ENCODE assay signal across 20 cellular contexts in the genomic region with DNA sequence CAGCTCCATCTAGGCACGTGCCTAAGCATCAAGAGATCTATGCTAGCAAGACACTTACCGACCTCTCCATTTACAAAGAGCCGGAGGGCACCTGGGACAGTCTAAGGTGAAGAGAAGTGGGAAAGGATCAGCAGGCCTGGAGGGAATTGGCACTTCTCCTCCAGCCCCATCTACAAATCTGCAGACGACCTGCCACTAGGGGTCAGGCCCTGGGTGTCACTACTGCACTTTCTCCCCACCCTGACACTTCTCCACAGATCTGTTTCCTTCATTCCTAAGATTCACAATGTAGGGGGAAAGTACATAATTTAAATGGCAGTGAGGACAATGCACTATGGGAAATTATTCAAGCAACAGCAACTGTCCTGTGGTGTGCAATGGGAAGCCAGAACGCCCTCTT. TPM values are rescaled to one million over a fixed set of nuclear protein-coding genes. Genes with fewer than 3 reads are reported as not detected.
DNase-seq lines count a peak whose midpoint lies in the region; ATAC-seq, FAIRE-seq and TF ChIP-seq lines count a peak whose summit lies in the region.
"Had no signal": no experiment of that assay in that cellular context is flagged by ENCODE, and none has a peak within 500 bp of the region (broad histone marks: within the 10 kb centered on the region; RNA-seq: fewer than 3 reads in every experiment).

No MANE protein-coding gene starts in this region.

- 71% methylated on average over 5 of the region's 5 CpGs for WGBS in A549 (ENCODE audit: missing lambda C conversion rate)

- no peaks in the 10 kb centered on the region for H3K4me1 ChIP-seq in A549
- H3K4me1 ChIP-seq: upper lobe of right lung had no signal

- POLR2A ChIA-PET in A549 (lab: Yijun Ruan, JAX), result no interaction called here

- peaks cover 12% of the 10 kb centered on the region for H3K36me3 ChIP-seq in H7 (replicated peaks; ENCODE audit: control insufficient read depth, insufficient read depth, low read length)

- no peak for DNase-seq in A549 (ENCODE audit: low read depth in 1 of 2, low spot score in 1 of 2)
- peak; percentile 46 for DNase-seq in H7
- DNase-seq in NCI-H2196 treated with DMSO at 0.1 percent for 48 hours (lab: John Stamatoyannopoulos, UW; ENCODE audit: unreplicated experiment), result no peak
- DNase-seq in NCI-H446 (lab: John Stamatoyannopoulos, UW), result no peak
- DNase-seq in cerebellum (ENCODE audit: low spot score), result no peak
- DNase-seq: activated CD4-positive, alpha-beta T cell treated with anti-CD3 and anti-CD28 coated beads, Interleukin-2, amount 10 ng/mL, durations not matched to agents 7 days and 5 days; activated T-cell treated with anti-CD3 and anti-CD28 coated beads, Interleukin-2, amount 50 U/mL, for 48 hours; COR-L47; NCI-H1105; nephron progenitor cell; right cardiac atrium; stimulated activated CD4-positive, alpha-beta T cell treated with anti-CD3 and anti-CD28 coated beads, Interleukin-4, amount 100 ng/mL, for 4 hours; stimulated activated naive B cell treated with anti-CD40 and anti-IgM and Interleukin-4, amounts not matched to agents 10 μg/mL and 1 μg/mL and 100 μg/mL, for 72 hours; upper lobe of right lung had no signal

- H3K27ac ChIP-seq in A549 (no peak overlapping the region), VCaP (no peak overlapping the region)
- H3K27ac ChIP-seq: upper lobe of right lung had no signal

- no peak for FAIRE-seq in A549 (lab: Jason Lieb, UNC)
- FAIRE-seq: RCC 7860 had no signal

- CTCF ChIA-PET in A549 (lab: Yijun Ruan, JAX), result interaction anchor here (0.6 to 2.8 kb wide), 4 partner anchors 11 to 1422 kb away, joined by 3 to 13 read pairs (median 4); no protein-coding TSS in a partner anchor

- peak; percentile 26; the same call in 1 of the 3 replicates for TF ChIP-seq CTCF in A549 (IDR thresholded peaks at IDR 0.05)
- peak; percentile 3; the same call in 1 of the 2 replicates for TF ChIP-seq CTCF in VCaP (conservative IDR thresholded peaks at IDR 0.05)

- H3K4me3 ChIP-seq in A549 (no peak overlapping the region), H7 (ENCODE audit: insufficient read depth, low read depth, low read length) (no peak overlapping the region)
- H3K4me3 ChIP-seq: upper lobe of right lung had no signal

- H3K27me3 ChIP-seq in H7 (ENCODE audit: control insufficient read depth, insufficient read depth, low read length), result no peaks in the 10 kb centered on the region
- H3K27me3 ChIP-seq: upper lobe of right lung had no signal

- no peaks in the 10 kb centered on the region for H3K9me3 ChIP-seq in A549
- H3K9me3 ChIP-seq: upper lobe of right lung had no signal

- ATAC-seq in A549, result peak in 1 of 2 experiments; percentile 63; a peak in 3 of 6 replicates
- ATAC-seq: left lobe of liver; right cardiac atrium; stimulated activated naive B cell treated with anti-CD40 and anti-IgM and Interleukin-4, amounts not matched to agents 10 μg/mL and 1 μg/mL and 100 μg/mL, for 72 hours; upper lobe of right lung had no signal

- no peak overlapping the region for H3K4me2 ChIP-seq in A549

- TF ChIP-seq EP300 in A549 (IDR thresholded peaks at IDR 0.05), result no peak

- no peak for TF ChIP-seq RAD21 in A549 (conservative IDR thresholded peaks at IDR 0.05 in 1 of 2, IDR thresholded peaks at IDR 0.05 in 1 of 2)

- TF ChIP-seq POLR2A in A549 (IDR thresholded peaks at IDR 0.05; ENCODE audit: low read length), result no peak

TF ChIP-seq in A549, 52 proteins besides CTCF, POLR2A, EP300 and RAD21 (continues in another document):
- TF ChIP-seq EHF (CRISPR knock-in tag; IDR thresholded peaks at IDR 0.05), result no peak
- TF ChIP-seq JUNB (IDR thresholded peaks at IDR 0.05), result no peak
- TF ChIP-seq KDM5A (IDR thresholded peaks at IDR 0.05), result no peak
- TF ChIP-seq CHD2 (IDR thresholded peaks at IDR 0.05; ENCODE audit: low read length, partially characterized antibody), result no peak
- TF ChIP-seq, protein P1, sequence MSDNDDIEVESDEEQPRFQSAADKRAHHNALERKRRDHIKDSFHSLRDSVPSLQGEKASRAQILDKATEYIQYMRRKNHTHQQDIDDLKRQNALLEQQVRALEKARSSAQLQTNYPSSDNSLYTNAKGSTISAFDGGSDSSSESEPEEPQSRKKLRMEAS (IDR thresholded peaks at IDR 0.05), result no peak
- TF ChIP-seq HDAC2 (IDR thresholded peaks at IDR 0.05), result no peak
- no peak for TF ChIP-seq EHMT2 (IDR thresholded peaks at IDR 0.05; ENCODE audit: low read depth)
- TF ChIP-seq RFX5 (IDR thresholded peaks at IDR 0.05), result no peak
- no peak for TF ChIP-seq PHF8 (IDR thresholded peaks at IDR 0.05; ENCODE audit: borderline replicate concordance, low read depth)
- TF ChIP-seq, protein P2, sequence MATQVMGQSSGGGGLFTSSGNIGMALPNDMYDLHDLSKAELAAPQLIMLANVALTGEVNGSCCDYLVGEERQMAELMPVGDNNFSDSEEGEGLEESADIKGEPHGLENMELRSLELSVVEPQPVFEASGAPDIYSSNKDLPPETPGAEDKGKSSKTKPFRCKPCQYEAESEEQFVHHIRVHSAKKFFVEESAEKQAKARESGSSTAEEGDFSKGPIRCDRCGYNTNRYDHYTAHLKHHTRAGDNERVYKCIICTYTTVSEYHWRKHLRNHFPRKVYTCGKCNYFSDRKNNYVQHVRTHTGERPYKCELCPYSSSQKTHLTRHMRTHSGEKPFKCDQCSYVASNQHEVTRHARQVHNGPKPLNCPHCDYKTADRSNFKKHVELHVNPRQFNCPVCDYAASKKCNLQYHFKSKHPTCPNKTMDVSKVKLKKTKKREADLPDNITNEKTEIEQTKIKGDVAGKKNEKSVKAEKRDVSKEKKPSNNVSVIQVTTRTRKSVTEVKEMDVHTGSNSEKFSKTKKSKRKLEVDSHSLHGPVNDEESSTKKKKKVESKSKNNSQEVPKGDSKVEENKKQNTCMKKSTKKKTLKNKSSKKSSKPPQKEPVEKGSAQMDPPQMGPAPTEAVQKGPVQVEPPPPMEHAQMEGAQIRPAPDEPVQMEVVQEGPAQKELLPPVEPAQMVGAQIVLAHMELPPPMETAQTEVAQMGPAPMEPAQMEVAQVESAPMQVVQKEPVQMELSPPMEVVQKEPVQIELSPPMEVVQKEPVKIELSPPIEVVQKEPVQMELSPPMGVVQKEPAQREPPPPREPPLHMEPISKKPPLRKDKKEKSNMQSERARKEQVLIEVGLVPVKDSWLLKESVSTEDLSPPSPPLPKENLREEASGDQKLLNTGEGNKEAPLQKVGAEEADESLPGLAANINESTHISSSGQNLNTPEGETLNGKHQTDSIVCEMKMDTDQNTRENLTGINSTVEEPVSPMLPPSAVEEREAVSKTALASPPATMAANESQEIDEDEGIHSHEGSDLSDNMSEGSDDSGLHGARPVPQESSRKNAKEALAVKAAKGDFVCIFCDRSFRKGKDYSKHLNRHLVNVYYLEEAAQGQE (IDR thresholded peaks at IDR 0.05), result no peak
- no peak for TF ChIP-seq MAFK (IDR thresholded peaks at IDR 0.05; ENCODE audit: partially characterized antibody)
- no peak for TF ChIP-seq ELK1 (IDR thresholded peaks at IDR 0.05; ENCODE audit: low read depth, low read length)
- no peak for TF ChIP-seq FOSB (CRISPR knock-in tag; IDR thresholded peaks at IDR 0.05)
- no peak for TF ChIP-seq KDM1A (IDR thresholded peaks at IDR 0.05; ENCODE audit: low read depth)

RNA-seq across cellular contexts. Expression of gene MKS1, which starts 8.1 kb away (rescaled TPM):
- polyA plus RNA-seq in A549 (2011; rRNA removed), result 18.6 and 19.0 TPM in 2 replicates
- 12.5 and 12.6 TPM in 2 replicates for polyA plus RNA-seq in A549 (2012; cell fraction: cytosol; rRNA removed)
- 19.2 and 25.7 TPM in 2 replicates for polyA plus RNA-seq in A549 (2012; cell fraction: nucleus; rRNA removed)
- polyA plus RNA-seq in A549 (2017; fragmentation: RNase III; extraction: RNeasy Plus Mini Kit Qiagen cat#74134 plus additional on column Dnase treatment), result 15.8 to 17.3 TPM (median 16.2 TPM) in 3 replicates
- 14.3 and 16.4 TPM in 2 replicates for polyA minus RNA-seq in A549 (2011; rRNA and poly(A)+ RNA removed)
- total RNA-seq in H7 (2014; rRNA removed; shearing (Covaris generic)), result 26.8 and 28.3 TPM in 2 replicates
- 20.8 TPM for total RNA-seq in cerebellum

RNA-seq across cellular contexts. Expression of gene EPX, which starts 18.4 kb away (rescaled TPM):
- polyA plus RNA-seq in A549 (2011; rRNA removed) (not detected in 2 replicates), A549 (2017; fragmentation: RNase III; extraction: RNeasy Plus Mini Kit Qiagen cat#74134 plus additional on column Dnase treatment) (not detected in 3 replicates)
- not detected in 2 replicates for polyA plus RNA-seq in A549 (2012; cell fraction: cytosol; rRNA removed)
- not detected in 2 replicates for polyA plus RNA-seq in A549 (2012; cell fraction: nucleus; rRNA removed)
- polyA minus RNA-seq in A549 (2011; rRNA and poly(A)+ RNA removed), result not detected in 2 replicates
- total RNA-seq in H7 (2014; rRNA removed; shearing (Covaris generic)), result not detected in 2 replicates
- total RNA-seq in cerebellum, result 0.09 TPM
- total RNA-seq: activated CD4-positive, alpha-beta T cell treated with anti-CD3 and anti-CD28 coated beads, Interleukin-2, amount 10 ng/mL, durations not matched to agents 7 days and 5 days; left lobe of liver; right cardiac atrium; T-helper 2 cell treated with Interferon-gamma antibody and Interleukin-4, amounts not matched to agents 100 ng/mL and 5 ng/mL, for 36 hours; upper lobe of right lung had no signal
- polyA plus RNA-seq: adipose tissue, AG04450, right cardiac atrium had no signal

RNA-seq across cellular contexts. Expression of gene LPO, which starts 27.5 kb away (rescaled TPM):
- not detected in 2 replicates for polyA plus RNA-seq in A549 (2011; rRNA removed)
- not detected in 2 replicates for polyA plus RNA-seq in A549 (2012; cell fraction: cytosol; rRNA removed)
- not detected in 2 replicates for polyA plus RNA-seq in A549 (2012; cell fraction: nucleus; rRNA removed)
- not detected in 3 replicates for polyA plus RNA-seq in A549 (2017; fragmentation: RNase III; extraction: RNeasy Plus Mini Kit Qiagen cat#74134 plus additional on column Dnase treatment)
- polyA minus RNA-seq in A549 (2011; rRNA and poly(A)+ RNA removed), result not detected in 2 replicates
- total RNA-seq in H7 (2014; rRNA removed; shearing (Covaris generic)), result not detected in 2 replicates
- total RNA-seq in cerebellum, result not detected
- total RNA-seq: activated CD4-positive, alpha-beta T cell treated with anti-CD3 and anti-CD28 coated beads, Interleukin-2, amount 10 ng/mL, durations not matched to agents 7 days and 5 days; left lobe of liver; right cardiac atrium; T-helper 2 cell treated with Interferon-gamma antibody and Interleukin-4, amounts not matched to agents 100 ng/mL and 5 ng/mL, for 36 hours; upper lobe of right lung had no signal
- polyA plus RNA-seq: AG04450 had no signal

RNA-seq across cellular contexts. Expression of gene OR4D2, which starts 44.1 kb away (rescaled TPM):
- polyA plus RNA-seq in A549 (2011; rRNA removed) (not detected in 2 replicates), A549 (2017; fragmentation: RNase III; extraction: RNeasy Plus Mini Kit Qiagen cat#74134 plus additional on column Dnase treatment) (not detected in 3 replicates)
- not detected in 2 replicates for polyA plus RNA-seq in A549 (2012; cell fraction: cytosol; rRNA removed)
- not detected in 2 replicates for polyA plus RNA-seq in A549 (2012; cell fraction: nucleus; rRNA removed)
- polyA minus RNA-seq in A549 (2011; rRNA and poly(A)+ RNA removed), result not detected in 2 replicates
- not detected in 2 replicates for total RNA-seq in H7 (2014; rRNA removed; shearing (Covaris generic))
- not detected for total RNA-seq in cerebellum
- total RNA-seq: activated CD4-positive, alpha-beta T cell treated with anti-CD3 and anti-CD28 coated beads, Interleukin-2, amount 10 ng/mL, durations not matched to agents 7 days and 5 days; left lobe of liver; right cardiac atrium; T-helper 2 cell treated with Interferon-gamma antibody and Interleukin-4, amounts not matched to agents 100 ng/mL and 5 ng/mL, for 36 hours; upper lobe of right lung had no signal
- polyA plus RNA-seq: adipose tissue, AG04450, right cardiac atrium had no signal
